ENCODE assay signal across 21 cellular contexts in the genomic region with DNA sequence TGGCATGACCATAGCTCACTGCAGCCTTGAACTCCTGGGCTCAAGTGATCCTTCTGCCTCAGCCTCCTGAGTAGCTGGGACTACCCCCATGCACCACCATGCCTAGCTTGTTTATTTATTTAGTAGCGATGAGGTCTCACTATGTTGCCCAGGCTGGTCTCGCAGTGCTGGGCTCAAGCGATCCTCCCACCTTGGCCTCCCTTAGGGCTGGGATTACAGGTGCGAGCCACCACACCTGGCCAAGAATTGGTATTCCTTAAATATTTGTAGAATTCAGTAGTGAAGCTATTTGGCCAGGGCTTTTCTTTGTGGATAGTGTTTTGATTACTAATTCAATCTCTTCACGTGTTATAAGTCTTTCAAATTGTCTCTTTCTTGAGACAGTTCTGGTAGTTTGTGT. TPM values are rescaled to one million over a fixed set of nuclear protein-coding genes. Genes with fewer than 3 reads are reported as not detected.
A peak's percentile ranks its signal among the peaks of the same experiment; 100 is the strongest.
DNase-seq lines count a peak whose midpoint lies in the region; ATAC-seq and TF ChIP-seq lines count a peak whose summit lies in the region.
"Had no signal": no experiment of that assay in that cellular context is flagged by ENCODE, and none has a peak within 500 bp of the region (broad histone marks: within the 10 kb centered on the region; RNA-seq: fewer than 3 reads in every experiment).

No MANE protein-coding gene starts in this region.

- peak overlapping the region; percentile 31 to 91 (median 79) for H3K27ac Mint-ChIP-seq in CD4-positive, CD25-positive, alpha-beta regulatory T cell
- H3K27ac Mint-ChIP-seq in CD4-positive, alpha-beta T cell, result peak overlapping the region; percentile 62
- H3K27ac Mint-ChIP-seq in T-helper 17 cell, result peak overlapping the region; percentile 81
- H3K27ac Mint-ChIP-seq in endothelial cell (ENCODE audit: unreplicated experiment), result peak overlapping the region; percentile 80

- DNase-seq in CD4-positive, CD25-positive, alpha-beta regulatory T cell, result no peak
- DNase-seq in CD4-positive, alpha-beta T cell, result no peak
- DNase-seq in T-helper 17 cell (no peak), endothelial cell (ENCODE audit: low spot score) (no peak), NCI-H1092 treated with DMSO at 0.1 percent for 48 hours (lab: John Stamatoyannopoulos, UW) (no peak), NCI-H2029 treated with DMSO at 0.1 percent for 48 hours (lab: John Stamatoyannopoulos, UW) (no peak), islet precursor cell (no peak)
- no peak for DNase-seq in effector CD4-positive, alpha-beta T cell
- DNase-seq: ACHN, C1 segment of cervical spinal cord, Calu3, EL, KG1, MV-4-11, NCI-H1417, NCI-H187, NCI-H2227 treated with DMSO at 0.1 percent for 48 hours, NCI-H510A treated with DMSO at 0.1 percent for 48 hours, NCI-H774, SJCRH30 had no signal

- H3K9me3 ChIP-seq in CD4-positive, CD25-positive, alpha-beta regulatory T cell (ENCODE audit: control insufficient read depth in 2 of 2, low read length in 2 of 2), result no peaks in the 10 kb centered on the region
- H3K9me3 ChIP-seq in CD4-positive, alpha-beta T cell (ENCODE audit: control insufficient read depth, low read length), result no peaks in the 10 kb centered on the region
- no peaks in the 10 kb centered on the region for H3K9me3 ChIP-seq in T-helper 17 cell (ENCODE audit: control insufficient read depth, low read length, poor library complexity, severe bottlenecking)
- H3K9me3 ChIP-seq: SJCRH30 had no signal

- intact Hi-C loops in CD4-positive, alpha-beta T cell (cut with DNase I, micrococcal nuclease), result no loop called here

- ATAC-seq in CD4-positive, CD25-positive, alpha-beta regulatory T cell (ENCODE audit: low read depth in 2 of 2), result no peak
- ATAC-seq in CD4-positive, alpha-beta T cell (ENCODE audit: poor library complexity), result no peak
- ATAC-seq in T-helper 17 cell, result no peak
- ATAC-seq: GM12878 had no signal

- no peak overlapping the region for H3K4me3 ChIP-seq in CD4-positive, CD25-positive, alpha-beta regulatory T cell (ENCODE audit: low read depth, low read length)
- H3K4me3 ChIP-seq: GM12878, SJCRH30 had no signal

- POLR2A ChIA-PET in CD4-positive, alpha-beta T cell (lab: Charles Lee), result no interaction called here

- peaks cover 7 to 68% (median 24%) of the 10 kb centered on the region in 4 donors for H3K4me1 Mint-ChIP-seq in CD4-positive, CD25-positive, alpha-beta regulatory T cell
- peaks cover 73% of the 10 kb centered on the region for H3K4me1 Mint-ChIP-seq in CD4-positive, alpha-beta T cell (ENCODE audit: low read depth)
- H3K4me1 Mint-ChIP-seq in T-helper 17 cell (peaks cover 48% of the 10 kb centered on the region), endothelial cell (ENCODE audit: unreplicated experiment) (peaks cover 35% of the 10 kb centered on the region)

- peaks cover 8% of the 10 kb centered on the region for H3K36me3 Mint-ChIP-seq in CD4-positive, CD25-positive, alpha-beta regulatory T cell
- H3K36me3 Mint-ChIP-seq in CD4-positive, alpha-beta T cell (ENCODE audit: low read depth), result peaks cover 11% of the 10 kb centered on the region
- no peaks in the 10 kb centered on the region for H3K36me3 Mint-ChIP-seq in T-helper 17 cell (ENCODE audit: low read depth)
- H3K36me3 Mint-ChIP-seq in endothelial cell (ENCODE audit: low read depth, unreplicated experiment), result peaks cover 11% of the 10 kb centered on the region

- H3K4me1 ChIP-seq in CD4-positive, CD25-positive, alpha-beta regulatory T cell (ENCODE audit: control insufficient read depth, insufficient read depth, low read length, poor library complexity, severe bottlenecking), result peaks cover 5% of the 10 kb centered on the region
- H3K4me1 ChIP-seq: SJCRH30 had no signal

- peak overlapping the region; percentile 23 for H3K27ac ChIP-seq in CD4-positive, CD25-positive, alpha-beta regulatory T cell (ENCODE audit: insufficient read depth, low read length, poor library complexity, severe bottlenecking)
- peak overlapping the region; percentile 3 for H3K27ac ChIP-seq in CD4-positive, alpha-beta T cell (ENCODE audit: low read depth, low read length)
- H3K27ac ChIP-seq: SJCRH30 had no signal

- no peaks in the 10 kb centered on the region for H3K27me3 ChIP-seq in CD4-positive, CD25-positive, alpha-beta regulatory T cell (ENCODE audit: control insufficient read depth, insufficient read depth, low read length)
- no peaks in the 10 kb centered on the region for H3K27me3 ChIP-seq in CD4-positive, alpha-beta T cell (ENCODE audit: control insufficient read depth, insufficient read depth, low read length)
- H3K27me3 ChIP-seq: SJCRH30 had no signal

- TF ChIP-seq CTCF in CD4-positive, alpha-beta T cell (IDR thresholded peaks at IDR 0.05), result no peak
- TF ChIP-seq CTCF in endothelial cell (IDR thresholded peaks at IDR 0.05; ENCODE audit: unreplicated experiment), result no peak

- peaks cover 0 to 2% (median 0%) of the 10 kb centered on the region in 7 donors for H3K9me3 Mint-ChIP-seq in CD4-positive, CD25-positive, alpha-beta regulatory T cell
- H3K9me3 Mint-ChIP-seq in CD4-positive, alpha-beta T cell, result no peaks in the 10 kb centered on the region
- H3K9me3 Mint-ChIP-seq in endothelial cell (ENCODE audit: unreplicated experiment), result no peaks in the 10 kb centered on the region

- no peak overlapping the region for H3K4me3 Mint-ChIP-seq in CD4-positive, CD25-positive, alpha-beta regulatory T cell
- no peak overlapping the region for H3K4me3 Mint-ChIP-seq in CD4-positive, alpha-beta T cell
- H3K4me3 Mint-ChIP-seq in T-helper 17 cell (no peak overlapping the region), endothelial cell (ENCODE audit: unreplicated experiment) (no peak overlapping the region)

- no peaks in the 10 kb centered on the region for H3K27me3 Mint-ChIP-seq in CD4-positive, CD25-positive, alpha-beta regulatory T cell
- H3K27me3 Mint-ChIP-seq in CD4-positive, alpha-beta T cell, result no peaks in the 10 kb centered on the region
- H3K27me3 Mint-ChIP-seq in T-helper 17 cell, result no peaks in the 10 kb centered on the region
- H3K27me3 Mint-ChIP-seq in endothelial cell (ENCODE audit: unreplicated experiment), result peaks cover 6% of the 10 kb centered on the region

- no peaks in the 10 kb centered on the region for H3K36me3 ChIP-seq in CD4-positive, CD25-positive, alpha-beta regulatory T cell (ENCODE audit: control insufficient read depth, insufficient read depth, low read length)
- H3K36me3 ChIP-seq: SJCRH30 had no signal

- CTCF ChIA-PET in CD4-positive, alpha-beta T cell (lab: Charles Lee), result interaction anchor here (1.2 kb wide), 1 partner anchor 17 kb away, joined by 5 read pairs; no protein-coding TSS in a partner anchor

RNA-seq across cellular contexts. Expression of a gene that starts 56.0 kb away (rescaled TPM):
- total RNA-seq in CD4-positive, CD25-positive, alpha-beta regulatory T cell, result 105 TPM
- 100 to 1,000 TPM in 2 of 4 donors, 10 to 100 TPM in 2; 74.1 to 113 (median 92.6) TPM for polyA plus RNA-seq in CD4-positive, CD25-positive, alpha-beta regulatory T cell
- total RNA-seq in CD4-positive, alpha-beta T cell, result 100 to 1,000 TPM; 162 to 164 TPM
- total RNA-seq in T-helper 17 cell (100 to 1,000 TPM; 118 to 149 TPM), endothelial cell (ENCODE audit: unreplicated experiment) (12.1 TPM)
